13 cellular contexts compared by ENCODE assay signal in the genomic region with DNA sequence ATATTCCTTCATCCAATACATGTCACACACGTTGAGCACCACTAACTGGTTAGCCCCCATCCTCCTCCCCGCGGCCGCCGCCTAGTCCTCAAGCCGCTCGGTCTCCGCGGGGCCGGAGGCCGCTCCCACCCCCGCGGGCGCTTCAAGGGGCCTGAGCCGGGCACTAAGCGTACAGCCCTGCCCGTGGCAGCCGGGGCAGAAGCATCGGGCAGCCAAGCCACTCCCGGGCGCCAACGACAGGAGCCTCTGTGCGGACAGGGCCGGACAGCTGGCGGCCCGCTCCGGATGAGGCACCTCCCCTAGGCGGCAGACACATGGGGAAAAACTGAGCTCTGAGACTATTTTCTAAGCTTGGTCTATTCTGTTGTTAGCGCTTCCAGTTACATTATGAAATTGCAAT. TPM values are rescaled to one million over a fixed set of nuclear protein-coding genes. Genes with fewer than 3 reads are reported as not detected.
A peak's percentile ranks its signal among the peaks of the same experiment; 100 is the strongest.
DNase-seq lines count a peak whose midpoint lies in the region; TF ChIP-seq lines count a peak whose summit lies in the region.
"Had no signal": no experiment of that assay in that cellular context is flagged by ENCODE, and none has a peak within 500 bp of the region (broad histone marks: within the 10 kb centered on the region; RNA-seq: fewer than 3 reads in every experiment).

No MANE protein-coding gene starts in this region.

- no peak overlapping the region for H2BK15ac ChIP-seq in neuronal stem cell (ENCODE audit: low read length)

- no peak for TF ChIP-seq CTCF in BE2C (IDR thresholded peaks at IDR 0.05; ENCODE audit: low read depth, low read length)
- TF ChIP-seq CTCF in fibroblast of lung (conservative IDR thresholded peaks at IDR 0.05 in 1 of 2, IDR thresholded peaks at IDR 0.05 in 1 of 2; ENCODE audit: low read depth in 1 of 2, low read length in 2 of 2), result no peak
- TF ChIP-seq CTCF in RWPE1 (conservative IDR thresholded peaks at IDR 0.05; ENCODE audit: low read depth), result no peak

- peaks cover 9% of the 10 kb centered on the region for H3K79me1 ChIP-seq in neuronal stem cell (ENCODE audit: low read depth, low read length)

- H3K18ac ChIP-seq in neuronal stem cell (ENCODE audit: low read length), result no peak overlapping the region

- H3K4ac ChIP-seq in neuronal stem cell (ENCODE audit: low read length), result no peak overlapping the region

- H3K14ac ChIP-seq in neuronal stem cell (ENCODE audit: low read length), result no peak overlapping the region

- CTCF ChIA-PET in RWPE1 (lab: Yijun Ruan, JAX), result interaction anchor here (0.6 kb wide), 1 partner anchor 39 kb away, joined by 3 read pairs; no protein-coding TSS in a partner anchor

- no CpG with 5 or more reads among the region's 29 CpGs for WGBS in neuronal stem cell (ENCODE audit: extremely low coverage in 2 of 2, insufficient read length in 2 of 2, insufficient replicate concordance in 1 of 2), 2 donors

- DNase-seq in BE2C, result peak; percentile 21
- DNase-seq in RPMI7951 (ENCODE audit: low read depth), result peak; percentile 24
- no peak for DNase-seq in fibroblast of lung (ENCODE audit: low read depth in 2 of 2)
- no peak for DNase-seq in neuronal stem cell (ENCODE audit: low spot score)
- no peak for DNase-seq in activated CD4-positive, alpha-beta T cell treated with anti-CD3 and anti-CD28 coated beads, Interleukin-2, amount 50 U/mL, for 4 hours
- DNase-seq in RWPE1 (ENCODE audit: low spot score), result no peak
- no peak for DNase-seq in medulla oblongata (ENCODE audit: extremely low spot score)
- DNase-seq in GM19240 (ENCODE audit: insufficient read length, low spot score), result no peak
- DNase-seq: activated CD8-positive, alpha-beta memory T cell treated with anti-CD3 and anti-CD28 coated beads, Interleukin-2, amount 50 U/mL, for 4 hours; DMS53; MG63; NCI-H2107; occipital lobe had no signal

- no peak overlapping the region for H4K91ac ChIP-seq in neuronal stem cell (ENCODE audit: low read depth, low read length, poor library complexity)

- POLR2A ChIA-PET in RWPE1 (lab: Yijun Ruan, JAX; ENCODE audit: low non-redundant PET), result no interaction called here

- H3K9me3 ChIP-seq in BE2C, result no peaks in the 10 kb centered on the region
- no peaks in the 10 kb centered on the region for H3K9me3 ChIP-seq in fibroblast of lung (ENCODE audit: control insufficient read depth, insufficient read depth, low read depth, low read length)
- no peaks in the 10 kb centered on the region for H3K9me3 ChIP-seq in neuronal stem cell (replicated peaks in 1 of 2; ENCODE audit: control insufficient read depth in 2 of 2, insufficient read depth in 1 of 2, low read depth in 1 of 2, low read length in 2 of 2)

- H3K4me2 ChIP-seq in fibroblast of lung (ENCODE audit: extremely low read depth, insufficient read depth, low read length) (peak overlapping the region; percentile 54), neuronal stem cell (ENCODE audit: insufficient read depth, low read length, poor library complexity, severe bottlenecking) (no peak overlapping the region)

- H3K23ac ChIP-seq in neuronal stem cell (ENCODE audit: low read depth, low read length, poor library complexity), result no peak overlapping the region

- H2BK12ac ChIP-seq in neuronal stem cell (ENCODE audit: low read length), result no peak overlapping the region

- no peak overlapping the region for H2BK120ac ChIP-seq in neuronal stem cell (ENCODE audit: low read depth, low read length)

- H3K36me3 ChIP-seq in BE2C (no peaks in the 10 kb centered on the region), fibroblast of lung (ENCODE audit: control insufficient read depth, insufficient read depth, low read length) (no peaks in the 10 kb centered on the region), neuronal stem cell (replicated peaks in 1 of 2; ENCODE audit: control insufficient read depth in 2 of 2, insufficient read depth in 2 of 2, low read length in 2 of 2) (no peaks in the 10 kb centered on the region)

- H3K79me2 ChIP-seq in fibroblast of lung (ENCODE audit: control insufficient read depth, insufficient read depth, low read length), result peaks cover 20% of the 10 kb centered on the region

- no peak overlapping the region for H4K8ac ChIP-seq in neuronal stem cell (ENCODE audit: low read depth, low read length)

- H3K27ac ChIP-seq in fibroblast of lung (ENCODE audit: insufficient read depth, low read length) (no peak overlapping the region), neuronal stem cell (replicated peaks; ENCODE audit: low read length) (no peak overlapping the region), RWPE1 (no peak overlapping the region)

- peaks cover 34% of the 10 kb centered on the region for H3K27me3 ChIP-seq in BE2C
- peaks cover 6% of the 10 kb centered on the region for H3K27me3 ChIP-seq in fibroblast of lung (ENCODE audit: control insufficient read depth, insufficient read depth, low read length)
- no peaks in the 10 kb centered on the region for H3K27me3 ChIP-seq in neuronal stem cell (ENCODE audit: control insufficient read depth in 3 of 3, insufficient read depth in 3 of 3, low read depth in 1 of 3, low read length in 3 of 3)

- H2BK5ac ChIP-seq in neuronal stem cell (ENCODE audit: low read length), result no peak overlapping the region

- H3K4me1 ChIP-seq in BE2C (no peaks in the 10 kb centered on the region), fibroblast of lung (ENCODE audit: control insufficient read depth, extremely low read depth, insufficient read depth, low read length) (no peaks in the 10 kb centered on the region), neuronal stem cell (ENCODE audit: control insufficient read depth in 2 of 2, insufficient read depth in 1 of 2, low read depth in 1 of 2, low read length in 2 of 2) (peaks cover 8 to 14% of the 10 kb centered on the region in 2 donors)

- H2AK5ac ChIP-seq in neuronal stem cell (ENCODE audit: low read depth, low read length), result no peak overlapping the region

- H3K4me3 ChIP-seq in BE2C (ENCODE audit: low read depth, low read length), result no peak overlapping the region
- H3K4me3 ChIP-seq in fibroblast of lung (replicated peaks in 1 of 4; ENCODE audit: control extremely low read depth in 1 of 4, insufficient read depth in 1 of 4, low read depth in 3 of 4, low read length in 4 of 4), result peak overlapping the region in 1 of 4 experiments; percentile 42
- no peak overlapping the region for H3K4me3 ChIP-seq in neuronal stem cell (ENCODE audit: low read length in 2 of 2)
- H3K4me3 ChIP-seq: MG63 had no signal

- no peaks in the 10 kb centered on the region for H4K20me1 ChIP-seq in fibroblast of lung (ENCODE audit: control insufficient read depth, extremely low read depth, insufficient read depth, low read length)

- H3K9ac ChIP-seq in fibroblast of lung (ENCODE audit: insufficient read depth, low read length) (no peak overlapping the region), neuronal stem cell (ENCODE audit: low read depth, low read length, poor library complexity) (no peak overlapping the region)

- H2AFZ ChIP-seq in fibroblast of lung (ENCODE audit: low read length) (peak overlapping the region; percentile 39), neuronal stem cell (ENCODE audit: low read length) (peak overlapping the region; percentile 69)

RNA-seq across cellular contexts. Expression of a gene that starts 2.8 kb away (rescaled TPM):
- 0.82 TPM for polyA plus RNA-seq in BE2C (2012; ENCODE audit: insufficient read depth, insufficient read length, low read depth)
- total RNA-seq in RPMI7951 (2014; rRNA removed; shearing (Covaris generic)), result 5.9 and 6.6 TPM in 2 replicates
- 10.5 and 12.9 TPM in 2 replicates for total RNA-seq in fibroblast of lung
- polyA plus RNA-seq in fibroblast of lung, result 2.8 and 3.0 TPM in 2 replicates
- polyA plus RNA-seq in fibroblast of lung (2012), result 1.5 TPM in 2 replicates
- 2.4 and 4.1 TPM in 2 replicates for polyA minus RNA-seq in fibroblast of lung (ENCODE audit: low replicate concordance)
- polyA plus RNA-seq in neuronal stem cell (2013, experiment 1 of 2), result 4.2 TPM
- polyA plus RNA-seq in neuronal stem cell (2013, experiment 2 of 2), result 4.7 TPM

RNA-seq across cellular contexts. Expression of a gene that starts 33.6 kb away (rescaled TPM):
- polyA plus RNA-seq in BE2C (2012; ENCODE audit: insufficient read depth, insufficient read length, low read depth), result 6.4 TPM
- total RNA-seq in RPMI7951 (2014; rRNA removed; shearing (Covaris generic)), result 9.9 and 11.7 TPM in 2 replicates
- total RNA-seq in fibroblast of lung, result 11.6 and 13.7 TPM in 2 replicates
- 6.2 and 7.3 TPM in 2 replicates for polyA plus RNA-seq in fibroblast of lung
- polyA plus RNA-seq in fibroblast of lung (2012), result 4.8 and 5.3 TPM in 2 replicates
- 6.5 and 7.8 TPM in 2 replicates for polyA minus RNA-seq in fibroblast of lung (ENCODE audit: low replicate concordance)
- 3.4 TPM for polyA plus RNA-seq in neuronal stem cell (2013, experiment 1 of 2)
- 3.3 TPM for polyA plus RNA-seq in neuronal stem cell (2013, experiment 2 of 2)

RNA-seq across cellular contexts. Expression of a gene that starts 37.2 kb away (rescaled TPM):
- 2.7 TPM for polyA plus RNA-seq in BE2C (2012; ENCODE audit: insufficient read depth, insufficient read length, low read depth)
- total RNA-seq in RPMI7951 (2014; rRNA removed; shearing (Covaris generic)), result 24.6 and 27.5 TPM in 2 replicates
- total RNA-seq in fibroblast of lung, result 78.1 and 80.9 TPM in 2 replicates
- polyA plus RNA-seq in fibroblast of lung, result 7.2 and 13.1 TPM in 2 replicates
- 0.78 and 1.2 TPM in 2 replicates for polyA plus RNA-seq in fibroblast of lung (2012)
- polyA minus RNA-seq in fibroblast of lung (ENCODE audit: low replicate concordance), result 46.1 and 81.1 TPM in 2 replicates
- 4.5 TPM for polyA plus RNA-seq in neuronal stem cell (2013, experiment 1 of 2)
- polyA plus RNA-seq in neuronal stem cell (2013, experiment 2 of 2), result 5.6 TPM

RNA-seq across cellular contexts. Expression of a gene that starts 45.8 kb away (rescaled TPM):
- polyA plus RNA-seq in BE2C (2012; ENCODE audit: insufficient read depth, insufficient read length, low read depth), result 15.5 TPM
- 44.2 and 56.7 TPM in 2 replicates for total RNA-seq in RPMI7951 (2014; rRNA removed; shearing (Covaris generic))
- 9.8 and 13.4 TPM in 2 replicates for total RNA-seq in fibroblast of lung
- 14.0 and 16.5 TPM in 2 replicates for polyA plus RNA-seq in fibroblast of lung
- polyA plus RNA-seq in fibroblast of lung (2012), result 15.5 and 17.8 TPM in 2 replicates
- 3.7 and 7.0 TPM in 2 replicates for polyA minus RNA-seq in fibroblast of lung (ENCODE audit: low replicate concordance)
- 19.7 TPM for polyA plus RNA-seq in neuronal stem cell (2013, experiment 1 of 2)
- polyA plus RNA-seq in neuronal stem cell (2013, experiment 2 of 2), result 19.5 TPM

RNA-seq across cellular contexts. Expression of a gene that starts 45.8 kb away (rescaled TPM):
- 6.8 TPM for polyA plus RNA-seq in BE2C (2012; ENCODE audit: insufficient read depth, insufficient read length, low read depth)
- total RNA-seq in RPMI7951 (2014; rRNA removed; shearing (Covaris generic)), result 2.1 and 2.5 TPM in 2 replicates
- total RNA-seq in fibroblast of lung, result 4.6 and 6.1 TPM in 2 replicates
- 1.8 and 2.7 TPM in 2 replicates for polyA plus RNA-seq in fibroblast of lung
- polyA plus RNA-seq in fibroblast of lung (2012), result 1.6 and 1.8 TPM in 2 replicates
- polyA minus RNA-seq in fibroblast of lung (ENCODE audit: low replicate concordance), result 3.0 TPM in 1 of 2 replicates, not detected in the other
- polyA plus RNA-seq in neuronal stem cell (2013, experiment 1 of 2), result 0.60 TPM
- polyA plus RNA-seq in neuronal stem cell (2013, experiment 2 of 2), result 0.87 TPM

Comparison
In these comparisons a context has a peak if more than half of its experiments do, and no peak if none do; other contexts are left out.
1. DNase-seq: peak in BE2C (single experiment) and RPMI7951 (single experiment); none in fibroblast of lung (0 of 2), neuronal stem cell (single experiment), activated CD4-positive, alpha-beta T cell treated with anti-CD3 and anti-CD28 coated beads, Interleukin-2, amount 50 U/mL, for 4 hours (0 of 2), RWPE1 (single experiment), medulla oblongata (single experiment) and GM19240 (single experiment).